10 cellular contexts compared by ENCODE assay signal in the genomic region with DNA sequence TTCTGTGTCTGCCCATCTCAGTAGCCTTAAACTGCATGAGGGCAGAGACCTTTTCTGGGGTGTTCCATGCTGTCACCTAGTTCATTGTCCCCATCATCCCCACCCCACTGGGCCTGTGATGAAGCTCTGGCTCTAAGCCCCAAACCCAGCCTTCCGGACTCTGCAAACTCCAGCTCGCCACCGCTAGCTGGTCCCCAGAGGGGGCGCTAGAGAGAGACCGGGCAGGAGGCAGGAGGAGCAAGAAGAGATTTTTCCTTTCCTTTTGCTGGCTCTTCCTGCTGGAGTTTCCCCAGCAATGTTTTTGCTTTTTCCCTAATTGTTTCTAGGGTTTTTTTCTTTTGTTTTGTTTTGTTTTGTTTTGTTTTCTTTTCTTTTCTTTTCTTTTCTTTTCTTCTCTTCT.
DNase-seq lines count a peak whose midpoint lies in the region; ATAC-seq and TF ChIP-seq lines count a peak whose summit lies in the region.
"Had no signal": no experiment of that assay in that cellular context is flagged by ENCODE, and none has a peak within 500 bp of the region (broad histone marks: within the 10 kb centered on the region; RNA-seq: fewer than 3 reads in every experiment).

No MANE protein-coding gene starts in this region.

- CTCF ChIA-PET in activated CD8-positive, alpha-beta T cell treated with anti-CD3 and anti-CD28 coated beads for 36 hours (lab: Charles Lee), result interaction anchor here (0.6 to 1.2 kb wide), 3 partner anchors 14 to 54 kb away, joined by 3 read pairs; no protein-coding TSS in a partner anchor
- CTCF ChIA-PET in activated CD8-positive, alpha-beta T cell treated with anti-CD3 and anti-CD28 coated beads, Interleukin-2, amount 10 ng/mL, durations not matched to agents 7 days and 5 days (lab: Charles Lee), result no interaction called here

- H3K27me3 Mint-ChIP-seq in activated CD8-positive, alpha-beta T cell treated with anti-CD3 and anti-CD28 coated beads for 36 hours, result no peaks in the 10 kb centered on the region
- no peaks in the 10 kb centered on the region for H3K27me3 Mint-ChIP-seq in activated CD8-positive, alpha-beta T cell treated with anti-CD3 and anti-CD28 coated beads, Interleukin-2, amount 10 ng/mL, durations not matched to agents 7 days and 5 days (ENCODE audit: low read depth)

- no peaks in the 10 kb centered on the region for H3K36me3 Mint-ChIP-seq in activated CD8-positive, alpha-beta T cell treated with anti-CD3 and anti-CD28 coated beads for 36 hours (ENCODE audit: low read depth)
- H3K36me3 Mint-ChIP-seq in activated CD8-positive, alpha-beta T cell treated with anti-CD3 and anti-CD28 coated beads, Interleukin-2, amount 10 ng/mL, durations not matched to agents 7 days and 5 days (ENCODE audit: low read depth), result no peaks in the 10 kb centered on the region

- H3K9me3 Mint-ChIP-seq in activated CD8-positive, alpha-beta T cell treated with anti-CD3 and anti-CD28 coated beads for 36 hours, result no peaks in the 10 kb centered on the region
- H3K9me3 Mint-ChIP-seq in activated CD8-positive, alpha-beta T cell treated with anti-CD3 and anti-CD28 coated beads, Interleukin-2, amount 10 ng/mL, durations not matched to agents 7 days and 5 days (ENCODE audit: insufficient read depth), result no peaks in the 10 kb centered on the region

- ATAC-seq in activated CD8-positive, alpha-beta T cell treated with anti-CD3 and anti-CD28 coated beads for 36 hours, result no peak
- ATAC-seq in activated CD8-positive, alpha-beta T cell treated with anti-CD3 and anti-CD28 coated beads, Interleukin-2, amount 10 ng/mL, durations not matched to agents 7 days and 5 days, result no peak
- ATAC-seq in GM21529 (IDR thresholded peaks at IDR 0.05; ENCODE audit: unreplicated experiment) (no peak), HG03521 (IDR thresholded peaks at IDR 0.05; ENCODE audit: unreplicated experiment) (no peak)

- DNase-seq in activated CD8-positive, alpha-beta T cell treated with anti-CD3 and anti-CD28 coated beads for 36 hours, result no peak
- DNase-seq in activated CD8-positive, alpha-beta T cell treated with anti-CD3 and anti-CD28 coated beads, Interleukin-2, amount 10 ng/mL, durations not matched to agents 7 days and 5 days, result no peak
- DNase-seq in LNCaP clone FGC (ENCODE audit: low read depth), result no peak
- peak; percentile 6 for DNase-seq in choroid plexus epithelial cell (ENCODE audit: low read depth)
- DNase-seq in retinal pigment epithelial cell (ENCODE audit: low read depth), result no peak
- no peak for DNase-seq in retina
- DNase-seq: T1000 had no signal

- H3K4me3 Mint-ChIP-seq in activated CD8-positive, alpha-beta T cell treated with anti-CD3 and anti-CD28 coated beads for 36 hours, result no peak overlapping the region
- H3K4me3 Mint-ChIP-seq in activated CD8-positive, alpha-beta T cell treated with anti-CD3 and anti-CD28 coated beads, Interleukin-2, amount 10 ng/mL, durations not matched to agents 7 days and 5 days, result no peak overlapping the region

- POLR2A ChIA-PET in activated CD8-positive, alpha-beta T cell treated with anti-CD3 and anti-CD28 coated beads for 36 hours (lab: Charles Lee), result no interaction called here
- POLR2A ChIA-PET in activated CD8-positive, alpha-beta T cell treated with anti-CD3 and anti-CD28 coated beads, Interleukin-2, amount 10 ng/mL, durations not matched to agents 7 days and 5 days (lab: Charles Lee), result no interaction called here

- TF ChIP-seq CTCF in activated CD8-positive, alpha-beta T cell treated with anti-CD3 and anti-CD28 coated beads for 36 hours (IDR thresholded peaks at IDR 0.05), result peak; percentile 51
- TF ChIP-seq CTCF in LNCaP clone FGC (IDR thresholded peaks at IDR 0.05; ENCODE audit: control insufficient read depth, extremely low read depth, insufficient read depth), result 0 out of 2 replicates have a peak, but pooled peaks have one; percentile 28
- peak; percentile 56 for TF ChIP-seq CTCF in choroid plexus epithelial cell (conservative IDR thresholded peaks at IDR 0.05; ENCODE audit: low read depth, low read length)
- peak; percentile 68 for TF ChIP-seq CTCF in retinal pigment epithelial cell (conservative IDR thresholded peaks at IDR 0.05; ENCODE audit: low read depth, low read length)

- no peaks in the 10 kb centered on the region for H3K4me1 Mint-ChIP-seq in activated CD8-positive, alpha-beta T cell treated with anti-CD3 and anti-CD28 coated beads for 36 hours (ENCODE audit: low read depth)
- no peaks in the 10 kb centered on the region for H3K4me1 Mint-ChIP-seq in activated CD8-positive, alpha-beta T cell treated with anti-CD3 and anti-CD28 coated beads, Interleukin-2, amount 10 ng/mL, durations not matched to agents 7 days and 5 days (ENCODE audit: low read depth)

- no peak overlapping the region for H3K27ac Mint-ChIP-seq in activated CD8-positive, alpha-beta T cell treated with anti-CD3 and anti-CD28 coated beads for 36 hours
- H3K27ac Mint-ChIP-seq in activated CD8-positive, alpha-beta T cell treated with anti-CD3 and anti-CD28 coated beads, Interleukin-2, amount 10 ng/mL, durations not matched to agents 7 days and 5 days, result no peak overlapping the region

- intact Hi-C loops in activated CD8-positive, alpha-beta T cell treated with anti-CD3 and anti-CD28 coated beads for 36 hours (cut with micrococcal nuclease), result no loop called here

- H3K4me3 ChIP-seq in LNCaP clone FGC (ENCODE audit: low read depth, low read length), result no peak overlapping the region
- H3K4me3 ChIP-seq in choroid plexus epithelial cell (ENCODE audit: low read depth, low read length), result no peak overlapping the region
- no peak overlapping the region for H3K4me3 ChIP-seq in retinal pigment epithelial cell (ENCODE audit: low read length)
- H3K4me3 ChIP-seq: thoracic aorta had no signal
